In the genomic region with DNA sequence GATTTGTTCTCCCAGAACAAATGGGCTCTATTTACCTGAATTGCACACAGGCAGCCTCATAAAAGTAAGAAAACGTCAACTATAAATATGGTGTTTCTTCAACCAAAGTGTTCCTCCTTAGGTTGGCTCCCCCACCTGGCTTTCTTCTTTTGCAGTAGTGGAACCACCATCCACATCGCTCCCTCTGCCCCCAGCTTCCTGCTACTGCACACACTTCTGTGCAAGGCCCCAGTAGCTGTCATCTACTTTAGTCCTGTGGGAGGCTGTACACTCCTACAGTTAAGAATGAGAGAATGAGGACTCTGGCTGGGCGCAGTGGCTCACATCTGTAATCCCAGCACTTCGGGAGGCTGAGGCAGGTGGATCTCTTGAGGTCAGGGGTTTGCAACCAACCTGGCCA, we compare ENCODE assay signal across 30 cellular contexts.
DNase-seq lines count a peak whose midpoint lies in the region; ATAC-seq, FAIRE-seq and TF ChIP-seq lines count a peak whose summit lies in the region.
"Had no signal": no experiment of that assay in that cellular context is flagged by ENCODE, and none has a peak within 500 bp of the region (broad histone marks: within the 10 kb centered on the region; RNA-seq: fewer than 3 reads in every experiment).

No MANE protein-coding gene starts in this region.

- TF ChIP-seq RAD21 in A549 (conservative IDR thresholded peaks at IDR 0.05 in 1 of 2, IDR thresholded peaks at IDR 0.05 in 1 of 2): no peak

- H3K4me1 Mint-ChIP-seq in chondrocyte (ENCODE audit: low read depth): peaks cover 40% of the 10 kb centered on the region
- H3K4me1 Mint-ChIP-seq in glutamatergic neuron (ENCODE audit: low read depth, unreplicated experiment): no peaks in the 10 kb centered on the region
- H3K4me1 Mint-ChIP-seq: activated CD4-positive, alpha-beta memory T cell treated with anti-CD3 and anti-CD28 coated beads, Interleukin-2, amount 10 ng/mL, durations not matched to agents 7 days and 5 days; activated naive CD4-positive, alpha-beta T cell treated with anti-CD3 and anti-CD28 coated beads, Interleukin-2, amount 10 ng/mL, durations not matched to agents 7 days and 5 days; brain; CD4-positive, alpha-beta memory T cell; memory B cell had no signal

- H3K4me1 ChIP-seq in A549 (peaks cover 6% of the 10 kb centered on the region; the same call in 1 of the 3 replicates), Karpas-422 (ENCODE audit: low read length) (peaks cover 9% of the 10 kb centered on the region)
- H3K4me1 ChIP-seq: adrenal gland, gastroesophageal sphincter, pancreas, Peyer's patch, vagina had no signal

- no peak overlapping the region for H2AFZ ChIP-seq in Karpas-422 (ENCODE audit: low read length)

- H3K27me3 ChIP-seq in Karpas-422 (ENCODE audit: low read length): no peaks in the 10 kb centered on the region
- H3K27me3 ChIP-seq: adrenal gland, gastroesophageal sphincter, pancreas, Peyer's patch, vagina had no signal

- WGBS in A549 (ENCODE audit: missing lambda C conversion rate): 75% methylated on average over 4 of the region's 4 CpGs

- DNase-seq in A549 (ENCODE audit: low read depth in 1 of 2, low spot score in 1 of 2) (peak in 1 of 2 experiments; percentile 8), Karpas-422 (peak; percentile 44), chondrocyte (ENCODE audit: low spot score) (no peak), glutamatergic neuron (no peak), globus pallidus (ENCODE audit: low spot score) (no peak), coronary artery (ENCODE audit: low spot score) (no peak), NCI-H748 treated with DMSO at 0.1 percent for 48 hours (lab: John Stamatoyannopoulos, UW) (no peak)
- DNase-seq: activated CD4-positive, alpha-beta memory T cell treated with anti-CD3 and anti-CD28 coated beads, Interleukin-2, amount 10 ng/mL, durations not matched to agents 7 days and 5 days; activated naive CD4-positive, alpha-beta T cell treated with anti-CD3 and anti-CD28 coated beads, Interleukin-2, amount 10 ng/mL, durations not matched to agents 7 days and 5 days; adrenal gland; AML-193; CD4-positive, alpha-beta memory T cell; KG1; left colon; NCI-H2081 treated with DMSO at 0.1 percent for 48 hours; NCI-H226; NCI-H526 treated with DMSO at 0.1 percent for 48 hours; pancreas; Peyer's patch; SIG-M5; small intestine had no signal

- no peaks in the 10 kb centered on the region for H3K9me2 ChIP-seq in Karpas-422 (replicated peaks; ENCODE audit: insufficient read depth, low read length)

- no peaks in the 10 kb centered on the region for H3K79me2 ChIP-seq in Karpas-422 (ENCODE audit: low read length)

- H3K27me3 Mint-ChIP-seq in chondrocyte (ENCODE audit: low read depth) (no peaks in the 10 kb centered on the region), glutamatergic neuron (ENCODE audit: unreplicated experiment) (peaks cover 2% of the 10 kb centered on the region)
- H3K27me3 Mint-ChIP-seq: activated CD4-positive, alpha-beta memory T cell treated with anti-CD3 and anti-CD28 coated beads, Interleukin-2, amount 10 ng/mL, durations not matched to agents 7 days and 5 days; activated naive CD4-positive, alpha-beta T cell treated with anti-CD3 and anti-CD28 coated beads, Interleukin-2, amount 10 ng/mL, durations not matched to agents 7 days and 5 days; brain; CD4-positive, alpha-beta memory T cell; memory B cell; stimulated activated naive CD8-positive, alpha-beta T cell treated with anti-CD3 and anti-CD28 coated beads, Interleukin-15, Interleukin-2, amounts not matched to agents 100 ng/mL and 50 ng/mL, for 24 hours had no signal

- H3K4me3 Mint-ChIP-seq in chondrocyte (ENCODE audit: unreplicated experiment) (no peak overlapping the region), glutamatergic neuron (ENCODE audit: unreplicated experiment) (no peak overlapping the region)
- H3K4me3 Mint-ChIP-seq: activated CD4-positive, alpha-beta memory T cell treated with anti-CD3 and anti-CD28 coated beads, Interleukin-2, amount 10 ng/mL, durations not matched to agents 7 days and 5 days; activated naive CD4-positive, alpha-beta T cell treated with anti-CD3 and anti-CD28 coated beads, Interleukin-2, amount 10 ng/mL, durations not matched to agents 7 days and 5 days; brain; CD4-positive, alpha-beta memory T cell; memory B cell; stimulated activated naive CD8-positive, alpha-beta T cell treated with anti-CD3 and anti-CD28 coated beads, Interleukin-15, Interleukin-2, amounts not matched to agents 100 ng/mL and 50 ng/mL, for 24 hours had no signal

- POLR2A ChIA-PET in A549 (lab: Yijun Ruan, JAX): no interaction called here

- no peak for TF ChIP-seq CTCF in A549 (IDR thresholded peaks at IDR 0.05)
- no peak for TF ChIP-seq CTCF in chondrocyte (IDR thresholded peaks at IDR 0.05)
- TF ChIP-seq CTCF in glutamatergic neuron (IDR thresholded peaks at IDR 0.05; ENCODE audit: partially characterized antibody, unreplicated experiment): no peak
- no peak for TF ChIP-seq CTCF in coronary artery (IDR thresholded peaks at IDR 0.05)

- H3K4me3 ChIP-seq in A549 (no peak overlapping the region), Karpas-422 (ENCODE audit: low read length) (no peak overlapping the region), coronary artery (no peak overlapping the region)
- H3K4me3 ChIP-seq: adrenal gland, gastroesophageal sphincter, pancreas, Peyer's patch, thoracic aorta, vagina had no signal

- ATAC-seq in A549 (peak; percentile 54 to 58; a peak in 3 of 6 replicates), GM21360 (IDR thresholded peaks at IDR 0.05; ENCODE audit: unreplicated experiment) (peak; percentile 76)
- ATAC-seq: gastroesophageal sphincter, left colon, pancreas had no signal

- H3K4me2 ChIP-seq in A549: no peak overlapping the region
- H3K4me2 ChIP-seq in Karpas-422 (ENCODE audit: low read depth, low read length, poor library complexity, severe bottlenecking): no peak overlapping the region

- no peaks in the 10 kb centered on the region for H4K20me1 ChIP-seq in Karpas-422 (ENCODE audit: insufficient read depth, low read depth, low read length)

- no peak overlapping the region for H3K9ac ChIP-seq in Karpas-422 (ENCODE audit: low read length)

- TF ChIP-seq POLR2A in A549 (IDR thresholded peaks at IDR 0.05; ENCODE audit: low read length): no peak

- H3K9me3 Mint-ChIP-seq in chondrocyte (ENCODE audit: low read depth): no peaks in the 10 kb centered on the region
- no peaks in the 10 kb centered on the region for H3K9me3 Mint-ChIP-seq in glutamatergic neuron (ENCODE audit: unreplicated experiment)
- H3K9me3 Mint-ChIP-seq: activated CD4-positive, alpha-beta memory T cell treated with anti-CD3 and anti-CD28 coated beads, Interleukin-2, amount 10 ng/mL, durations not matched to agents 7 days and 5 days; activated naive CD4-positive, alpha-beta T cell treated with anti-CD3 and anti-CD28 coated beads, Interleukin-2, amount 10 ng/mL, durations not matched to agents 7 days and 5 days; brain; CD4-positive, alpha-beta memory T cell; memory B cell; stimulated activated naive CD8-positive, alpha-beta T cell treated with anti-CD3 and anti-CD28 coated beads, Interleukin-15, Interleukin-2, amounts not matched to agents 100 ng/mL and 50 ng/mL, for 24 hours had no signal

- no peak for TF ChIP-seq EP300 in A549 (IDR thresholded peaks at IDR 0.05)

- H3K36me3 ChIP-seq in Karpas-422 (ENCODE audit: insufficient read depth, low read length): no peaks in the 10 kb centered on the region

- H3K36me3 Mint-ChIP-seq in chondrocyte (ENCODE audit: low read depth): peaks cover 5% of the 10 kb centered on the region
- H3K36me3 Mint-ChIP-seq in glutamatergic neuron (ENCODE audit: unreplicated experiment): no peaks in the 10 kb centered on the region

- H3K27ac Mint-ChIP-seq in chondrocyte (ENCODE audit: unreplicated experiment): peak overlapping the region; percentile 30
- no peak overlapping the region for H3K27ac Mint-ChIP-seq in glutamatergic neuron (ENCODE audit: unreplicated experiment)
- H3K27ac Mint-ChIP-seq: activated CD4-positive, alpha-beta memory T cell treated with anti-CD3 and anti-CD28 coated beads, Interleukin-2, amount 10 ng/mL, durations not matched to agents 7 days and 5 days; brain; stimulated activated naive CD8-positive, alpha-beta T cell treated with anti-CD3 and anti-CD28 coated beads, Interleukin-15, Interleukin-2, amounts not matched to agents 100 ng/mL and 50 ng/mL, for 24 hours had no signal

- CTCF ChIA-PET in A549 (lab: Yijun Ruan, JAX): interaction anchor here (0.5 to 4.6 kb wide), 6 partner anchors 19 to 157 kb away, joined by 3 to 21 read pairs (median 4); no protein-coding TSS in a partner anchor

- no peak for FAIRE-seq in A549 (lab: Jason Lieb, UNC)
- FAIRE-seq: A204.1, endothelial cell of umbilical vein, pancreas, small intestine had no signal

- no peak overlapping the region for H3K27ac ChIP-seq in A549
- no peak overlapping the region for H3K27ac ChIP-seq in Karpas-422 (ENCODE audit: low read length)
- H3K27ac ChIP-seq in coronary artery: no peak overlapping the region
- H3K27ac ChIP-seq: adrenal gland, gastroesophageal sphincter, pancreas, Peyer's patch, thoracic aorta, vagina had no signal

- H3K9me3 ChIP-seq in A549 (no peaks in the 10 kb centered on the region), Karpas-422 (ENCODE audit: low read length) (no peaks in the 10 kb centered on the region)
- H3K9me3 ChIP-seq: adrenal gland, gastroesophageal sphincter, pancreas, Peyer's patch, thoracic aorta, vagina had no signal

TF ChIP-seq in A549, 52 proteins besides CTCF, POLR2A, EP300 and RAD21 (continues in another document):
- no peak for TF ChIP-seq ZC3H11A (IDR thresholded peaks at IDR 0.05)
- no peak for TF ChIP-seq GATA3 (IDR thresholded peaks at IDR 0.05; ENCODE audit: borderline replicate concordance)
- TF ChIP-seq NPAS2 (CRISPR knock-in tag; IDR thresholded peaks at IDR 0.05; ENCODE audit: borderline replicate concordance): no peak
- no peak for TF ChIP-seq KDM5A (IDR thresholded peaks at IDR 0.05)
- TF ChIP-seq FOSB (CRISPR knock-in tag; IDR thresholded peaks at IDR 0.05): no peak
- no peak for TF ChIP-seq PHF8 (IDR thresholded peaks at IDR 0.05; ENCODE audit: borderline replicate concordance, low read depth)
- TF ChIP-seq HDAC2 (IDR thresholded peaks at IDR 0.05): no peak
- TF ChIP-seq CBX2 (IDR thresholded peaks at IDR 0.05; ENCODE audit: borderline replicate concordance, low read depth): no peak
- TF ChIP-seq MYC (IDR thresholded peaks at IDR 0.05; ENCODE audit: borderline replicate concordance, low read length): no peak
- no peak for TF ChIP-seq NFE2L2 (conservative IDR thresholded peaks at IDR 0.05; ENCODE audit: low read length)
- no peak for TF ChIP-seq RARB (CRISPR knock-in tag; IDR thresholded peaks at IDR 0.05)
- TF ChIP-seq, protein P1, sequence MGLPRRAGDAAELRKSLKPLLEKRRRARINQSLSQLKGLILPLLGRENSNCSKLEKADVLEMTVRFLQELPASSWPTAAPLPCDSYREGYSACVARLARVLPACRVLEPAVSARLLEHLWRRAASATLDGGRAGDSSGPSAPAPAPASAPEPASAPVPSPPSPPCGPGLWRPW (IDR thresholded peaks at IDR 0.05): no peak
